15 cellular contexts compared by ENCODE assay signal in genomic region chr2:43459455-43459854, GRCh38.
DNase-seq lines count a peak whose midpoint lies in the region; ATAC-seq and TF ChIP-seq lines count a peak whose summit lies in the region.
"Had no signal": no experiment of that assay in that cellular context is flagged by ENCODE, and none has a peak within 500 bp of the region (broad histone marks: within the 10 kb centered on the region; RNA-seq: fewer than 3 reads in every experiment).

No MANE protein-coding gene starts in this region.

- intact Hi-C loops in IMR-90 (cut with micrococcal nuclease): no loop called here
- intact Hi-C loops in naive thymus-derived CD4-positive, alpha-beta T cell (cut with micrococcal nuclease): no loop called here

- POLR2A ChIA-PET in IMR-90 (lab: Charles Lee; ENCODE audit: unreplicated experiment): interaction anchor here (0.6 kb wide), 1 partner anchor 163 kb away, joined by 11 read pairs; no protein-coding TSS in a partner anchor
- POLR2A ChIA-PET in naive thymus-derived CD4-positive, alpha-beta T cell (lab: Charles Lee): no interaction called here

- CTCF ChIA-PET in IMR-90 (lab: Yijun Ruan, JAX): no interaction called here
- CTCF ChIA-PET in naive thymus-derived CD4-positive, alpha-beta T cell (lab: Charles Lee): no interaction called here

- peak overlapping the region in 1 of 2 experiments; percentile 45; a peak in 1 of 4 replicates for H4K8ac ChIP-seq in IMR-90 (ENCODE audit: low read depth in 2 of 2, low read length in 2 of 2)

- H3K4me2 ChIP-seq in IMR-90 (ENCODE audit: low read depth, low read length): no peak overlapping the region

- no peak overlapping the region for H3K27ac Mint-ChIP-seq in naive thymus-derived CD4-positive, alpha-beta T cell
- H3K27ac Mint-ChIP-seq: B cell, memory B cell had no signal

- no peaks in the 10 kb centered on the region for H4K20me1 ChIP-seq in IMR-90 (ENCODE audit: insufficient read depth, low read length)

- H2BK20ac ChIP-seq in IMR-90 (ENCODE audit: low read depth, low read length): peak overlapping the region; percentile 86; the same call in 1 of the 2 replicates

- H3K4me1 ChIP-seq in ACC112 (ENCODE audit: control insufficient read depth, insufficient read depth, low read length, unreplicated experiment) (peaks cover 90% of the 10 kb centered on the region), IMR-90 (ENCODE audit: control insufficient read depth, insufficient read depth, low read length) (peaks cover 23% of the 10 kb centered on the region)
- no peaks in the 10 kb centered on the region for H3K4me1 ChIP-seq in naive thymus-derived CD4-positive, alpha-beta T cell (ENCODE audit: control insufficient read depth in 2 of 2, insufficient read depth in 2 of 2, low read length in 2 of 2)

- H4K5ac ChIP-seq in IMR-90 (ENCODE audit: low read depth, low read length): peak overlapping the region; percentile 88; the same call in 1 of the 2 replicates

- H3K4me3 ChIP-seq in ACC112 (ENCODE audit: low read depth, low read length): peak overlapping the region; percentile 28; the same call in 1 of the 2 replicates
- no peak overlapping the region for H3K4me3 ChIP-seq in IMR-90 (ENCODE audit: insufficient read depth, low read depth, low read length)
- H3K4me3 ChIP-seq in cardiac fibroblast (replicated peaks in 1 of 2; ENCODE audit: low read depth in 2 of 2, low read length in 2 of 2): no peak overlapping the region
- H3K4me3 ChIP-seq in naive thymus-derived CD4-positive, alpha-beta T cell (ENCODE audit: low read length): no peak overlapping the region
- H3K4me3 ChIP-seq: heart left ventricle had no signal

- H3K9me3 ChIP-seq in IMR-90 (ENCODE audit: control insufficient read depth, insufficient read depth, low read length): no peaks in the 10 kb centered on the region
- no peaks in the 10 kb centered on the region for H3K9me3 ChIP-seq in naive thymus-derived CD4-positive, alpha-beta T cell (ENCODE audit: control insufficient read depth in 2 of 3, low read length in 3 of 3)
- H3K9me3 ChIP-seq: heart left ventricle had no signal

- H3K27me3 Mint-ChIP-seq in naive thymus-derived CD4-positive, alpha-beta T cell: no peaks in the 10 kb centered on the region
- H3K27me3 Mint-ChIP-seq: B cell, brain, memory B cell had no signal

- peak overlapping the region; percentile 10; the same call in 1 of the 2 replicates for H3K14ac ChIP-seq in IMR-90 (replicated peaks; ENCODE audit: low read depth, low read length)

- no peak for TF ChIP-seq CTCF in IMR-90 (conservative IDR thresholded peaks at IDR 0.05; ENCODE audit: low read depth, low read length)
- TF ChIP-seq CTCF in cardiac fibroblast (IDR thresholded peaks at IDR 0.05; ENCODE audit: low read depth, low read length): no peak

- H2BK120ac ChIP-seq in IMR-90 (ENCODE audit: low read depth, low read length): peak overlapping the region; percentile 69

- H3K9me1 ChIP-seq in IMR-90 (ENCODE audit: insufficient read depth, low read length): peaks cover 9% of the 10 kb centered on the region

- no peak overlapping the region for H3K23ac ChIP-seq in IMR-90 (ENCODE audit: low read depth, low read length)

- BruUV-seq in IMR-90 (replicated peaks; lab: Mats Ljungman, UMichigan): no TSS peak

- H2BK15ac ChIP-seq in IMR-90 (ENCODE audit: low read depth, low read length): peak overlapping the region; percentile 81; the same call in 1 of the 3 replicates

- in situ Hi-C loops in IMR-90 (cut with MboI; ENCODE audit: low sequenced_read_pairs): no loop called here

- H3K79me1 ChIP-seq in IMR-90 (ENCODE audit: low read depth in 1 of 2, low read length in 2 of 2): peaks cover 0 to 4% of the 10 kb centered on the region in 2 experiments; a peak in 1 of 4 replicates

- peak overlapping the region; percentile 98; the same call in 1 of the 2 replicates for H3K18ac ChIP-seq in IMR-90 (ENCODE audit: low read depth, low read length)

- ATAC-seq in IMR-90 (ENCODE audit: low read depth): peak; percentile 38
- peak; percentile 49 for ATAC-seq in naive thymus-derived CD4-positive, alpha-beta T cell
- no peak for ATAC-seq in HG02840 (IDR thresholded peaks at IDR 0.05; ENCODE audit: low FRiP score, unreplicated experiment)

- no peak overlapping the region for H2AK9ac ChIP-seq in IMR-90 (replicated peaks; ENCODE audit: low read depth, low read length, poor library complexity)

- no peak overlapping the region for H3K56ac ChIP-seq in IMR-90 (ENCODE audit: extremely low read depth, insufficient read depth, low read length)

- dilution Hi-C loops in IMR-90 (cut with HindIII; ENCODE audit: low sequenced_read_pairs, unreplicated experiment): no loop called here

- no peaks in the 10 kb centered on the region for H3K9me3 Mint-ChIP-seq in naive thymus-derived CD4-positive, alpha-beta T cell
- H3K9me3 Mint-ChIP-seq: brain, memory B cell had no signal

- H3K27me3 ChIP-seq in ACC112 (ENCODE audit: insufficient read depth, low read length) (no peaks in the 10 kb centered on the region), IMR-90 (ENCODE audit: control insufficient read depth, insufficient read depth, low read length) (no peaks in the 10 kb centered on the region)
- H3K27me3 ChIP-seq in naive thymus-derived CD4-positive, alpha-beta T cell (ENCODE audit: control insufficient read depth in 2 of 2, insufficient read depth in 2 of 2, low read length in 2 of 2): no peaks in the 10 kb centered on the region
- H3K27me3 ChIP-seq: heart left ventricle had no signal

- H3K36me3 ChIP-seq in ACC112 (ENCODE audit: insufficient read depth, low read length) (no peaks in the 10 kb centered on the region), IMR-90 (ENCODE audit: control insufficient read depth, insufficient read depth, low read length) (no peaks in the 10 kb centered on the region)
- no peaks in the 10 kb centered on the region for H3K36me3 ChIP-seq in naive thymus-derived CD4-positive, alpha-beta T cell (ENCODE audit: control insufficient read depth in 2 of 3, insufficient read depth in 3 of 3, low read length in 3 of 3)
- H3K36me3 ChIP-seq: heart left ventricle had no signal

- H3K79me2 ChIP-seq in ACC112 (ENCODE audit: control insufficient read depth, insufficient read depth, low read length, unreplicated experiment): no peaks in the 10 kb centered on the region

- no peak overlapping the region for H3K9ac ChIP-seq in IMR-90 (ENCODE audit: low read depth, low read length)

- H2AK5ac ChIP-seq in IMR-90 (ENCODE audit: low read depth, low read length): peak overlapping the region; percentile 18; the same call in 1 of the 2 replicates

- no peak overlapping the region for H2AFZ ChIP-seq in ACC112 (ENCODE audit: low read length, unreplicated experiment)
- no peak overlapping the region for H2AFZ ChIP-seq in IMR-90 (replicated peaks; ENCODE audit: low read length, poor library complexity)

- peak overlapping the region; percentile 59; the same call in 1 of the 2 replicates for H3K4ac ChIP-seq in IMR-90 (ENCODE audit: low read depth, low read length)

- H4K91ac ChIP-seq in IMR-90 (ENCODE audit: insufficient read depth, low read depth, low read length): no peak overlapping the region

- H3K27ac ChIP-seq in ACC112 (ENCODE audit: low read depth, low read length) (peak overlapping the region; percentile 98), IMR-90 (ENCODE audit: insufficient read depth, low read length) (no peak overlapping the region; the same call in 1 of the 2 replicates)
- H3K27ac ChIP-seq in naive thymus-derived CD4-positive, alpha-beta T cell (ENCODE audit: low read depth, low read length): no peak overlapping the region

- no peak for TF ChIP-seq RAD21 in IMR-90 (IDR thresholded peaks at IDR 0.05; ENCODE audit: low read length)

- TF ChIP-seq POLR2A in IMR-90 (IDR thresholded peaks at IDR 0.05; ENCODE audit: low read depth, low read length): no peak

- H3K4me1 Mint-ChIP-seq in naive thymus-derived CD4-positive, alpha-beta T cell: peaks cover 3 to 29% (median 20%) of the 10 kb centered on the region in 7 donors

- H3K4me3 Mint-ChIP-seq in naive thymus-derived CD4-positive, alpha-beta T cell: no peak overlapping the region
- H3K4me3 Mint-ChIP-seq: B cell, brain, memory B cell had no signal

- DNase-seq in IMR-90: peak; percentile 74
- DNase-seq in cardiac fibroblast (ENCODE audit: low read depth in 2 of 2): peak; percentile 63 to 91
- DNase-seq in naive thymus-derived CD4-positive, alpha-beta T cell: no peak
- no peak for DNase-seq in NCI-H2227 (lab: John Stamatoyannopoulos, UW; ENCODE audit: unreplicated experiment)
- DNase-seq in NCI-H510A treated with DMSO at 0.1 percent for 48 hours (lab: John Stamatoyannopoulos, UW): no peak
- DNase-seq in LoVo (ENCODE audit: low spot score): no peak
- DNase-seq: activated CD8-positive, alpha-beta memory T cell treated with anti-CD3 and anti-CD28 coated beads, Interleukin-2, amount 50 U/mL, for 4 hours; heart left ventricle; NCI-H1417 treated with DMSO at 0.1 percent for 48 hours; small intestine had no signal

- peak overlapping the region; percentile 41 for H2BK5ac ChIP-seq in IMR-90 (ENCODE audit: low read depth, low read length, poor library complexity, severe bottlenecking)

- H3K36me3 Mint-ChIP-seq in naive thymus-derived CD4-positive, alpha-beta T cell: peaks cover 9 to 40% (median 14%) of the 10 kb centered on the region in 5 donors
- H3K36me3 Mint-ChIP-seq: brain had no signal

TF ChIP-seq in IMR-90, 13 proteins besides CTCF, POLR2A, EP300 and RAD21:
- TF ChIP-seq BHLHE40 (IDR thresholded peaks at IDR 0.05; ENCODE audit: low read depth, low read length) (no peak), FOS (IDR thresholded peaks at IDR 0.05; ENCODE audit: low read depth, low read length) (0 out of 2 replicates have a peak, but pooled peaks have one; percentile 8), RCOR1 (IDR thresholded peaks at IDR 0.05; ENCODE audit: insufficient replicate concordance, low read length) (no peak), MAZ (IDR thresholded peaks at IDR 0.05; ENCODE audit: borderline replicate concordance, low read depth, low read length) (no peak)
- TF ChIP-seq, protein P1, sequence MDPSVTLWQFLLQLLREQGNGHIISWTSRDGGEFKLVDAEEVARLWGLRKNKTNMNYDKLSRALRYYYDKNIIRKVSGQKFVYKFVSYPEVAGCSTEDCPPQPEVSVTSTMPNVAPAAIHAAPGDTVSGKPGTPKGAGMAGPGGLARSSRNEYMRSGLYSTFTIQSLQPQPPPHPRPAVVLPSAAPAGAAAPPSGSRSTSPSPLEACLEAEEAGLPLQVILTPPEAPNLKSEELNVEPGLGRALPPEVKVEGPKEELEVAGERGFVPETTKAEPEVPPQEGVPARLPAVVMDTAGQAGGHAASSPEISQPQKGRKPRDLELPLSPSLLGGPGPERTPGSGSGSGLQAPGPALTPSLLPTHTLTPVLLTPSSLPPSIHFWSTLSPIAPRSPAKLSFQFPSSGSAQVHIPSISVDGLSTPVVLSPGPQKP (IDR thresholded peaks at IDR 0.05; ENCODE audit: borderline replicate concordance, low read depth, low read length): no peak

Comparison
In these comparisons a context has a peak if more than half of its experiments do, and no peak if none do; other contexts are left out.
1. DNase-seq: peak in IMR-90 (single experiment) and cardiac fibroblast (2 of 2); none in naive thymus-derived CD4-positive, alpha-beta T cell (0 of 9), NCI-H2227 (single experiment), NCI-H510A treated with DMSO at 0.1 percent for 48 hours (single experiment) and LoVo (single experiment).